In the genomic region with DNA sequence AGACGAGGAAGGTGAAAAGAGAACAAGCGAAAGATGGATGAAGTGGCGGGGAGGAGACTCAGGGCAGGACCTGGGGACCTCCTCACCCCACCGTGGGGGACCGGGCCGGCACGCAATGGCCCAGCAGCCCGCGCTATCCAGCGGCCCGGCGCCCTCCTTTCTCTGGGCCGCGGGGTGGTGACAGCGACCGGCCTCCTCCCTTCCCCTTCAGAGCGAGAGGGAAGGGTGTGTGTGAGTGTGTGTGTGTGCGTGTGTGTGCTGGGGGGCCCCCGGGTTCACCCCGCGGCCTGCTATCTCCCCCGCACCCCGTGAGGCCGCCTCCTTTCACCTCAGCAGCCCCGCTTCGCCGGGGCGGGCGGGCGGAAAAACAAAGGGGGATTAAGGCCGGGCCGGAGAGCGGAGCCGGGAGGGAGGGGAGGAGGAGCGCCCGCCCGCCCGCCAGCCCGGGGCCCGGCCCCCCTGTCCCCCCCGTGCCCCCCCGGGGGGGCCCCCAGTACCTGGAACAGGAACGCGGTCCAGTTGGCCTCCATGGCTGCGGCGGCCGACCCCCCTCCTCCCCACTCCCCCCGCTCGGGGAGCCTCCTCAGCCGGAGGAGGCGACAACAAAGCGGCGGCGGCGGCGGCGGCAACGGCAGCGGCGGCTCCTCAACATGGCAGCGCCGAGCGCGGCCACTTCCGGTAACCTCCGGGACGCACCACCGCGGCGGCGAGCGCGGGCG, we compare ENCODE assay signal across 8 cellular contexts. TPM values are rescaled to one million over a fixed set of nuclear protein-coding genes. Genes with fewer than 3 reads are reported as not detected.
DNase-seq lines count a peak whose midpoint lies in the region; ATAC-seq and TF ChIP-seq lines count a peak whose summit lies in the region.

TSS of gene VEZF1 (minus strand) at position 673 of the 719 bp plus-strand sequence. CDS start at position 530, 143 bp downstream.

- CTCF ChIA-PET in Panc1 (lab: Charles Lee): interaction anchor here (0.6 kb wide), 2 partner anchors 10 to 240 kb away, joined by 3 to 6 read pairs; no protein-coding TSS in a partner anchor

- H3K79me2 ChIP-seq in fibroblast of lung (ENCODE audit: control insufficient read depth, insufficient read depth, low read length): peaks cover 46% of the 10 kb centered on the region

- peak; percentile 63 for DNase-seq in CD14-positive monocyte (ENCODE audit: low spot score)
- no peak for DNase-seq in Panc1 (ENCODE audit: low read depth, low spot score)
- peak; percentile 59 to 62 for DNase-seq in fibroblast of lung (ENCODE audit: low read depth in 2 of 2)
- peak; percentile 89 for DNase-seq in natural killer cell treated with Interleukin-12 subunit alpha and Interleukin-12 subunit beta and Interleukin-15 and Interleukin-18, amount 100 ng/mL, for 72 hours (ENCODE audit: low spot score)
- DNase-seq in stimulated activated naive CD4-positive, alpha-beta T cell (lab: John Stamatoyannopoulos, UW): peak; percentile 52 to 82 (median 74)

- intact Hi-C loops in CD14-positive monocyte (cut with micrococcal nuclease) (loop anchor here (2.0 to 5.0 kb wide), 4 partner anchors 39 to 95 kb away; no protein-coding TSS in a partner anchor), Panc1 (cut with micrococcal nuclease; ENCODE audit: unreplicated experiment) (no loop called here)

- H3K36me3 Mint-ChIP-seq in CD14-positive monocyte: peaks cover 9 to 20% of the 10 kb centered on the region in 2 donors
- peaks cover 54% of the 10 kb centered on the region for H3K36me3 Mint-ChIP-seq in activated T-helper 17 cell treated with anti-CD3 and anti-CD28 coated beads, Interleukin-2, amount 50 U/mL, for 72 hours (ENCODE audit: low read depth)
- H3K36me3 Mint-ChIP-seq in natural killer cell treated with Interleukin-12 subunit alpha and Interleukin-12 subunit beta and Interleukin-15 and Interleukin-18, amount 100 ng/mL, for 72 hours: peaks cover 2% of the 10 kb centered on the region

- peak within 1 kb of the TSS; percentile 95 for H3K4me2 ChIP-seq in fibroblast of lung (ENCODE audit: extremely low read depth, insufficient read depth, low read length)

- H3K4me1 ChIP-seq in Panc1 (ENCODE audit: control insufficient read depth, insufficient read depth, low read length): peaks cover 63% of the 10 kb centered on the region
- peaks cover 31% of the 10 kb centered on the region for H3K4me1 ChIP-seq in fibroblast of lung (ENCODE audit: control insufficient read depth, extremely low read depth, insufficient read depth, low read length)

- peak within 1 kb of the TSS; percentile 79 to 90 for H3K4me3 ChIP-seq in Panc1 (ENCODE audit: low read depth in 2 of 2, low read length in 2 of 2)
- H3K4me3 ChIP-seq in fibroblast of lung (replicated peaks in 1 of 4; ENCODE audit: control extremely low read depth in 1 of 4, insufficient read depth in 1 of 4, low read depth in 3 of 4, low read length in 4 of 4): peak within 1 kb of the TSS; percentile 67 to 83 (median 76)

- H3K27me3 ChIP-seq in Panc1 (ENCODE audit: control insufficient read depth, insufficient read depth, low read length): no peaks in the 10 kb centered on the region
- no peaks in the 10 kb centered on the region for H3K27me3 ChIP-seq in fibroblast of lung (ENCODE audit: control insufficient read depth, insufficient read depth, low read length)

- no peaks in the 10 kb centered on the region for H3K9me3 Mint-ChIP-seq in CD14-positive monocyte
- no peaks in the 10 kb centered on the region for H3K9me3 Mint-ChIP-seq in activated T-helper 17 cell treated with anti-CD3 and anti-CD28 coated beads, Interleukin-2, amount 50 U/mL, for 72 hours
- no peaks in the 10 kb centered on the region for H3K9me3 Mint-ChIP-seq in natural killer cell treated with Interleukin-12 subunit alpha and Interleukin-12 subunit beta and Interleukin-15 and Interleukin-18, amount 100 ng/mL, for 72 hours

- ATAC-seq in GM19328 (IDR thresholded peaks at IDR 0.05; ENCODE audit: unreplicated experiment) (peak; percentile 69), HG03457 (IDR thresholded peaks at IDR 0.05; ENCODE audit: unreplicated experiment) (peak; percentile 30), Panc1 (peak; percentile 75)
- peak; percentile 77 for ATAC-seq in activated T-helper 17 cell treated with anti-CD3 and anti-CD28 coated beads, Interleukin-2, amount 50 U/mL, for 72 hours (replicated peaks)
- peak; percentile 84 to 88 for ATAC-seq in natural killer cell treated with Interleukin-12 subunit alpha and Interleukin-12 subunit beta and Interleukin-15 and Interleukin-18, amount 100 ng/mL, for 72 hours

- peak within 1 kb of the TSS; percentile 90 to 97 (median 95) for H3K27ac Mint-ChIP-seq in CD14-positive monocyte
- H3K27ac Mint-ChIP-seq in activated T-helper 17 cell treated with anti-CD3 and anti-CD28 coated beads, Interleukin-2, amount 50 U/mL, for 72 hours: peak within 1 kb of the TSS; percentile 94
- H3K27ac Mint-ChIP-seq in natural killer cell treated with Interleukin-12 subunit alpha and Interleukin-12 subunit beta and Interleukin-15 and Interleukin-18, amount 100 ng/mL, for 72 hours: peak within 1 kb of the TSS; percentile 86 to 95

- H3K36me3 ChIP-seq in Panc1 (ENCODE audit: control insufficient read depth, insufficient read depth, low read length) (peaks cover 11% of the 10 kb centered on the region), fibroblast of lung (ENCODE audit: control insufficient read depth, insufficient read depth, low read length) (no peaks in the 10 kb centered on the region)

- H3K9me3 ChIP-seq in Panc1 (ENCODE audit: control insufficient read depth, insufficient read depth, low read depth, low read length) (no peaks in the 10 kb centered on the region), fibroblast of lung (ENCODE audit: control insufficient read depth, insufficient read depth, low read depth, low read length) (no peaks in the 10 kb centered on the region)

- in situ Hi-C loops in Panc1 (cut with HindIII; ENCODE audit: low pct_unique_long_range_greater_than_20kb, low sequenced_read_pairs): no loop called here

- BruUV-seq in Panc1 (replicated peaks; lab: Mats Ljungman, UMichigan): no TSS peak

- no peak for TF ChIP-seq CTCF in CD14-positive monocyte (IDR thresholded peaks at IDR 0.05)
- TF ChIP-seq CTCF in Panc1 (IDR thresholded peaks at IDR 0.05): no peak
- no peak for TF ChIP-seq CTCF in fibroblast of lung (conservative IDR thresholded peaks at IDR 0.05 in 1 of 2, IDR thresholded peaks at IDR 0.05 in 1 of 2; ENCODE audit: low read depth in 1 of 2, low read length in 2 of 2)

- peaks cover 0 to 2% (median 0%) of the 10 kb centered on the region in 3 donors for H3K27me3 Mint-ChIP-seq in CD14-positive monocyte (ENCODE audit: low read depth in 3 of 3)
- no peaks in the 10 kb centered on the region for H3K27me3 Mint-ChIP-seq in activated T-helper 17 cell treated with anti-CD3 and anti-CD28 coated beads, Interleukin-2, amount 50 U/mL, for 72 hours
- no peaks in the 10 kb centered on the region for H3K27me3 Mint-ChIP-seq in natural killer cell treated with Interleukin-12 subunit alpha and Interleukin-12 subunit beta and Interleukin-15 and Interleukin-18, amount 100 ng/mL, for 72 hours

- H3K27ac ChIP-seq in Panc1 (ENCODE audit: low read length): peak within 1 kb of the TSS; percentile 96
- peak within 1 kb of the TSS; percentile 97 for H3K27ac ChIP-seq in fibroblast of lung (ENCODE audit: insufficient read depth, low read length)

- POLR2A ChIA-PET in Panc1 (lab: Charles Lee): no interaction called here

- H4K20me1 ChIP-seq in fibroblast of lung (ENCODE audit: control insufficient read depth, extremely low read depth, insufficient read depth, low read length): no peaks in the 10 kb centered on the region

- H3K4me3 Mint-ChIP-seq in CD14-positive monocyte: peak within 1 kb of the TSS; percentile 95 to 96
- H3K4me3 Mint-ChIP-seq in activated T-helper 17 cell treated with anti-CD3 and anti-CD28 coated beads, Interleukin-2, amount 50 U/mL, for 72 hours: peak within 1 kb of the TSS; percentile 92
- H3K4me3 Mint-ChIP-seq in natural killer cell treated with Interleukin-12 subunit alpha and Interleukin-12 subunit beta and Interleukin-15 and Interleukin-18, amount 100 ng/mL, for 72 hours: peak within 1 kb of the TSS; percentile 94

- peaks cover 55% of the 10 kb centered on the region for H3K4me1 Mint-ChIP-seq in CD14-positive monocyte
- H3K4me1 Mint-ChIP-seq in activated T-helper 17 cell treated with anti-CD3 and anti-CD28 coated beads, Interleukin-2, amount 50 U/mL, for 72 hours: peaks cover 25% of the 10 kb centered on the region
- H3K4me1 Mint-ChIP-seq in natural killer cell treated with Interleukin-12 subunit alpha and Interleukin-12 subunit beta and Interleukin-15 and Interleukin-18, amount 100 ng/mL, for 72 hours (ENCODE audit: low read depth in 2 of 2): peaks cover 58 to 60% of the 10 kb centered on the region in 2 donors

- peak within 1 kb of the TSS; percentile 94 for H3K9ac ChIP-seq in fibroblast of lung (ENCODE audit: insufficient read depth, low read length)

- peak within 1 kb of the TSS; percentile 60 for H2AFZ ChIP-seq in fibroblast of lung (ENCODE audit: low read length)

RNA-seq across cellular contexts. Expression of gene VEZF1, which starts in this region (rescaled TPM):
- polyA plus RNA-seq in CD14-positive monocyte (10 to 100 TPM; 28.3 to 40.1 TPM), fibroblast of lung (43.9 and 44.3 TPM in 2 replicates)
- total RNA-seq in Panc1 (2021; ENCODE audit: unreplicated experiment) (73.5 TPM), fibroblast of lung (37.0 and 51.2 TPM in 2 replicates)
- 50.1 TPM for polyA plus RNA-seq in Panc1 (2012; ENCODE audit: insufficient read length)
- total RNA-seq in activated T-helper 17 cell treated with anti-CD3 and anti-CD28 coated beads, Interleukin-2, amount 50 U/mL, for 72 hours: 10 to 100 TPM; 21.4 to 29.6 TPM
- 38.7 and 41.8 TPM in 2 replicates for polyA plus RNA-seq in fibroblast of lung (2012)
- polyA minus RNA-seq in fibroblast of lung (ENCODE audit: low replicate concordance): 49.9 and 57.0 TPM in 2 replicates
- 10 to 100 TPM; 29.1 to 31.8 TPM for total RNA-seq in natural killer cell treated with Interleukin-12 subunit alpha and Interleukin-12 subunit beta and Interleukin-15 and Interleukin-18, amount 100 ng/mL, for 72 hours

Comparison
In these comparisons a context has a peak if more than half of its experiments do, and no peak if none do; other contexts are left out.
1. ATAC-seq: peak in every context shown above with its lines; median percentile 86 in natural killer cell treated with Interleukin-12 subunit alpha and Interleukin-12 subunit beta and Interleukin-15 and Interleukin-18, amount 100 ng/mL, for 72 hours; 77 in activated T-helper 17 cell treated with anti-CD3 and anti-CD28 coated beads, Interleukin-2, amount 50 U/mL, for 72 hours; 75 in Panc1; 69 in GM19328; 30 in HG03457.